Comparison of ENCODE assay signal across 8 cellular contexts in genomic region chr1:109425902-109426277, GRCh38. TPM values are rescaled to one million over a fixed set of nuclear protein-coding genes. Genes with fewer than 3 reads are reported as not detected.
DNase-seq lines count a peak whose midpoint lies in the region; ATAC-seq and TF ChIP-seq lines count a peak whose summit lies in the region.

No MANE protein-coding gene starts in this region.

- DNase-seq in NCI-H2107 (lab: John Stamatoyannopoulos, UW): peak; percentile 49
- DNase-seq in NCI-H2107 treated with DMSO at 0.1 percent for 48 hours (lab: John Stamatoyannopoulos, UW; ENCODE audit: unreplicated experiment): no peak
- peak; percentile 14 for DNase-seq in NCI-H460 (ENCODE audit: extremely low read depth, low read depth)
- peak; percentile 44 for DNase-seq in activated T-cell treated with anti-CD3 and anti-CD28 coated beads for 4 hours
- peak; percentile 37 for DNase-seq in fibroblast of peridontal ligament (ENCODE audit: extremely low read depth)
- peak; percentile 35 for DNase-seq in omental fat pad (ENCODE audit: low spot score)
- no peak for DNase-seq in uterus

- H3K9me3 ChIP-seq in uterus: no peaks in the 10 kb centered on the region

- TF ChIP-seq POLR2A in uterus (IDR thresholded peaks at IDR 0.05): no peak

- H3K36me3 ChIP-seq in uterus: no peaks in the 10 kb centered on the region

- ATAC-seq in HG02759 (IDR thresholded peaks at IDR 0.05; ENCODE audit: unreplicated experiment) (peak; percentile 34), omental fat pad (ENCODE audit: low FRiP score) (peak; percentile 57)

- TF ChIP-seq CTCF in omental fat pad (IDR thresholded peaks at IDR 0.05) (no peak), uterus (IDR thresholded peaks at IDR 0.05) (no peak)

- intact Hi-C loops in uterus (cut with DNase I; ENCODE audit: low total_unique reads): loop anchor here (10.0 kb wide), 1 partner anchor 59 kb away; the partner anchor contains the start of gene ATXN7L2

- no peaks in the 10 kb centered on the region for H3K27me3 ChIP-seq in uterus

- peaks cover 0 to 16% of the 10 kb centered on the region in 2 donors for H3K4me1 ChIP-seq in uterus

- peak overlapping the region; percentile 64 to 86 for H3K27ac ChIP-seq in uterus

- H3K4me3 ChIP-seq in uterus: peak overlapping the region; percentile 80 to 90

RNA-seq across cellular contexts. Expression of gene PSMA5, which starts 0.4 kb away (rescaled TPM):
- total RNA-seq in NCI-H460 (2014; rRNA removed; shearing (Covaris generic)): 85.5 and 98.2 TPM in 2 replicates
- polyA plus RNA-seq in NCI-H460 (2014; cell fraction: nucleus; rRNA removed): 43.4 and 47.9 TPM in 2 replicates
- total RNA-seq in omental fat pad: 10 to 100 TPM; 21.0 to 36.9 (median 29.7) TPM
- total RNA-seq in uterus: 10 to 100 TPM; 12.6 to 65.8 (median 40.7) TPM

RNA-seq across cellular contexts. Expression of gene SORT1, which starts 28.2 kb away (rescaled TPM):
- total RNA-seq in NCI-H460 (2014; rRNA removed; shearing (Covaris generic)): 1.6 and 3.0 TPM in 2 replicates
- 1.1 TPM in 2 replicates for polyA plus RNA-seq in NCI-H460 (2014; cell fraction: nucleus; rRNA removed)
- total RNA-seq in omental fat pad (10 to 100 TPM; 55.8 to 79.2 (median 68.3) TPM), uterus (10 to 100 TPM; 20.2 to 43.4 (median 27.9) TPM)

RNA-seq across cellular contexts. Expression of gene SYPL2, which starts 40.5 kb away (rescaled TPM):
- total RNA-seq in NCI-H460 (2014; rRNA removed; shearing (Covaris generic)): 0.05 TPM in 1 of 2 replicates, not detected in the other
- not detected in 2 replicates for polyA plus RNA-seq in NCI-H460 (2014; cell fraction: nucleus; rRNA removed)
- total RNA-seq in omental fat pad (1 to 10 TPM; 1.7 to 3.7 (median 2.2) TPM), uterus (1 to 10 TPM in 3 of 4 donors, under 1 TPM in 1; 0.48 to 5.9 (median 2.3) TPM)

RNA-seq across cellular contexts. Expression of gene ATXN7L2, which starts 57.8 kb away (rescaled TPM):
- total RNA-seq in NCI-H460 (2014; rRNA removed; shearing (Covaris generic)): 3.1 TPM in 2 replicates
- polyA plus RNA-seq in NCI-H460 (2014; cell fraction: nucleus; rRNA removed): 7.9 and 12.8 TPM in 2 replicates
- total RNA-seq in omental fat pad (1 to 10 TPM; 3.5 to 5.3 (median 4.7) TPM), uterus (1 to 10 TPM; 4.1 to 6.7 (median 4.7) TPM)

Comparison
In these comparisons a context has a peak if more than half of its experiments do, and no peak if none do; other contexts are left out.
1. DNase-seq: peak in NCI-H2107 (single experiment), NCI-H460 (single experiment), activated T-cell treated with anti-CD3 and anti-CD28 coated beads for 4 hours (single experiment), fibroblast of peridontal ligament (single experiment) and omental fat pad (single experiment); none in NCI-H2107 treated with DMSO at 0.1 percent for 48 hours (single experiment) and uterus (0 of 2).